8 cellular contexts compared by ENCODE assay signal in the genomic region with DNA sequence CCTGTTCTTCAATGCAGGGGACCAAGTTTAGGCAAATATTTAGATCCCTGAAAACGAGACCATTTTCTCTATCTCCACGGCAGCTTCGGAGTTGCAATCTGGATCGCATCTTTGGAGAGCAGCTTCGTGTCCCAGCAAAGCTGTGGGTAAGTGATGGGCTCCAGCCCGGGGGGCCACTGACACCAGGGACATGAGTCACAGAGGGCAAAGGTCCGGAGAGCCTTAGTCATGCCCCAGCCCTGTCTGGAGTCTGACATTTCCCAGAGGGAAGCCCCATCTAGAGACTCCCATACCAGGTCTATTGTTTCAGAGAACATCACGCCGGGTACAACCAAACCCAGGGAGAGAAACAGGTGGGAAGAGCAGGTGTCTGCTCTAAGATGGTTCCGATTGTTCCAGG.
DNase-seq lines count a peak whose midpoint lies in the region; ATAC-seq and TF ChIP-seq lines count a peak whose summit lies in the region.

No MANE protein-coding gene starts in this region.

- no peaks in the 10 kb centered on the region for H3K27me3 Mint-ChIP-seq in activated T-helper 1 cell treated with anti-CD3 and anti-CD28 coated beads, Interleukin-12 subunit alpha, Interleukin-12 subunit beta, Interleukin-2, Interleukin-4 antibody, amounts not matched to agents 30 ng/mL and 10 ng/mL and 1 ng/mL, durations not matched to agents 14 hours and 24 hours and 36 hours (ENCODE audit: insufficient read depth)
- H3K27me3 Mint-ChIP-seq in endothelial cell (ENCODE audit: unreplicated experiment): peaks cover 3% of the 10 kb centered on the region

- no peaks in the 10 kb centered on the region for H3K9me3 Mint-ChIP-seq in activated T-helper 1 cell treated with anti-CD3 and anti-CD28 coated beads, Interleukin-12 subunit alpha, Interleukin-12 subunit beta, Interleukin-2, Interleukin-4 antibody, amounts not matched to agents 30 ng/mL and 10 ng/mL and 1 ng/mL, durations not matched to agents 14 hours and 24 hours and 36 hours
- no peaks in the 10 kb centered on the region for H3K9me3 Mint-ChIP-seq in endothelial cell (ENCODE audit: unreplicated experiment)

- peaks cover 45% of the 10 kb centered on the region for H3K36me3 Mint-ChIP-seq in activated T-helper 1 cell treated with anti-CD3 and anti-CD28 coated beads, Interleukin-12 subunit alpha, Interleukin-12 subunit beta, Interleukin-2, Interleukin-4 antibody, amounts not matched to agents 30 ng/mL and 10 ng/mL and 1 ng/mL, durations not matched to agents 14 hours and 24 hours and 36 hours (ENCODE audit: low read depth)
- H3K36me3 Mint-ChIP-seq in endothelial cell (ENCODE audit: low read depth, unreplicated experiment): no peaks in the 10 kb centered on the region

- H3K4me1 Mint-ChIP-seq in activated T-helper 1 cell treated with anti-CD3 and anti-CD28 coated beads, Interleukin-12 subunit alpha, Interleukin-12 subunit beta, Interleukin-2, Interleukin-4 antibody, amounts not matched to agents 30 ng/mL and 10 ng/mL and 1 ng/mL, durations not matched to agents 14 hours and 24 hours and 36 hours (ENCODE audit: low read depth): peaks cover 59% of the 10 kb centered on the region
- peaks cover 7% of the 10 kb centered on the region for H3K4me1 Mint-ChIP-seq in endothelial cell (ENCODE audit: unreplicated experiment)

- 43% methylated on average over 10 of the region's 10 CpGs for WGBS in hepatocyte (ENCODE audit: low lambda C conversion rate, missing lambda C conversion rate)
- WGBS in spleen, 5 donors: 76 to 85% (median 80%) methylated on average over 10 of the region's 10 CpGs

- TF ChIP-seq CTCF in hepatocyte (IDR thresholded peaks at IDR 0.05; ENCODE audit: poor library complexity) (no peak), spleen (IDR thresholded peaks at IDR 0.05 in 8 of 11, conservative IDR thresholded peaks at IDR 0.05 in 3 of 11) (no peak), endothelial cell (IDR thresholded peaks at IDR 0.05; ENCODE audit: unreplicated experiment) (no peak)

- H3K4me3 ChIP-seq in hepatocyte (no peak overlapping the region), spleen (no peak overlapping the region)

- H3K4me2 ChIP-seq in hepatocyte: peak overlapping the region; percentile 45

- H3K9me3 ChIP-seq in hepatocyte (ENCODE audit: low read depth) (no peaks in the 10 kb centered on the region), spleen (no peaks in the 10 kb centered on the region)

- peak overlapping the region; percentile 75 for H3K27ac Mint-ChIP-seq in activated T-helper 1 cell treated with anti-CD3 and anti-CD28 coated beads, Interleukin-12 subunit alpha, Interleukin-12 subunit beta, Interleukin-2, Interleukin-4 antibody, amounts not matched to agents 30 ng/mL and 10 ng/mL and 1 ng/mL, durations not matched to agents 14 hours and 24 hours and 36 hours
- H3K27ac Mint-ChIP-seq in endothelial cell (ENCODE audit: unreplicated experiment): no peak overlapping the region

- H2AFZ ChIP-seq in hepatocyte: no peak overlapping the region

- no peak for TF ChIP-seq POLR2A in spleen (IDR thresholded peaks at IDR 0.05)

- H3K4me3 Mint-ChIP-seq in activated T-helper 1 cell treated with anti-CD3 and anti-CD28 coated beads, Interleukin-12 subunit alpha, Interleukin-12 subunit beta, Interleukin-2, Interleukin-4 antibody, amounts not matched to agents 30 ng/mL and 10 ng/mL and 1 ng/mL, durations not matched to agents 14 hours and 24 hours and 36 hours: no peak overlapping the region
- H3K4me3 Mint-ChIP-seq in endothelial cell (ENCODE audit: unreplicated experiment): no peak overlapping the region

- ATAC-seq in HG02981 (IDR thresholded peaks at IDR 0.05; ENCODE audit: unreplicated experiment) (no peak), GM21717 (IDR thresholded peaks at IDR 0.05; ENCODE audit: unreplicated experiment) (no peak)

- no peaks in the 10 kb centered on the region for H3K9me2 ChIP-seq in hepatocyte (replicated peaks; ENCODE audit: insufficient read depth)

- DNase-seq in HK-2 (ENCODE audit: unreplicated experiment) (peak; percentile 53), hepatocyte (ENCODE audit: low spot score) (peak; percentile 67), spleen (peak; percentile 60), endothelial cell (ENCODE audit: low spot score) (no peak), GOT3 (lab: John Stamatoyannopoulos, UW) (no peak)
- no peak for DNase-seq in activated T-helper 1 cell treated with anti-CD3 and anti-CD28 coated beads, Interleukin-12 subunit alpha, Interleukin-12 subunit beta, Interleukin-2, Interleukin-4 antibody, amounts not matched to agents 30 ng/mL and 10 ng/mL and 1 ng/mL, durations not matched to agents 14 hours and 24 hours and 36 hours (ENCODE audit: low spot score)

- H3K27me3 ChIP-seq in hepatocyte: no peaks in the 10 kb centered on the region
- H3K27me3 ChIP-seq in spleen (replicated peaks in 1 of 7): no peaks in the 10 kb centered on the region

- peaks cover 10% of the 10 kb centered on the region for H3K4me1 ChIP-seq in hepatocyte (ENCODE audit: insufficient read depth)
- H3K4me1 ChIP-seq in spleen: peaks cover 0 to 69% (median 14%) of the 10 kb centered on the region in 6 donors

- no peaks in the 10 kb centered on the region for H3K36me3 ChIP-seq in hepatocyte (replicated peaks; ENCODE audit: insufficient read depth, low read depth)
- H3K36me3 ChIP-seq in spleen: peaks cover 0 to 73% (median 12%) of the 10 kb centered on the region in 6 donors

- H3K79me2 ChIP-seq in hepatocyte: no peaks in the 10 kb centered on the region

- H3K27ac ChIP-seq in hepatocyte (peak overlapping the region; percentile 48), spleen (peak overlapping the region in 4 of 8 donors; percentile 19 to 31 (median 25))

- no peaks in the 10 kb centered on the region for H4K20me1 ChIP-seq in hepatocyte (ENCODE audit: insufficient read depth, poor library complexity, severe bottlenecking)

- intact Hi-C loops in activated T-helper 1 cell treated with anti-CD3 and anti-CD28 coated beads, Interleukin-12 subunit alpha, Interleukin-12 subunit beta, Interleukin-2, Interleukin-4 antibody, amounts not matched to agents 30 ng/mL and 10 ng/mL and 1 ng/mL, durations not matched to agents 14 hours and 24 hours and 36 hours (cut with micrococcal nuclease): no loop called here
- intact Hi-C loops in spleen (cut with DNase I; ENCODE audit: low total_unique reads): no loop called here

Comparison
In these comparisons a context has a peak if more than half of its experiments do, and no peak if none do; other contexts are left out.
1. DNase-seq: peak in HK-2 (single experiment), hepatocyte (single experiment) and spleen (single experiment); none in activated T-helper 1 cell treated with anti-CD3 and anti-CD28 coated beads, Interleukin-12 subunit alpha, Interleukin-12 subunit beta, Interleukin-2, Interleukin-4 antibody, amounts not matched to agents 30 ng/mL and 10 ng/mL and 1 ng/mL, durations not matched to agents 14 hours and 24 hours and 36 hours (single experiment), endothelial cell (single experiment) and GOT3 (single experiment).